Comparison of ENCODE assay signal across 9 cellular contexts in genomic region chr17:34542700-34543336, GRCh38. TPM values are rescaled to one million over a fixed set of nuclear protein-coding genes. Genes with fewer than 3 reads are reported as not detected.
A peak's percentile ranks its signal among the peaks of the same experiment; 100 is the strongest.
DNase-seq lines count a peak whose midpoint lies in the region; ATAC-seq, FAIRE-seq and TF ChIP-seq lines count a peak whose summit lies in the region.
"Had no signal": no experiment of that assay in that cellular context is flagged by ENCODE, and none has a peak within 500 bp of the region (broad histone marks: within the 10 kb centered on the region; RNA-seq: fewer than 3 reads in every experiment).

No MANE protein-coding gene starts in this region.

- BruUV-seq in HepG2 (replicated peaks; lab: Mats Ljungman, UMichigan) = no TSS peak

- TF ChIP-seq CTCF in heart left ventricle (IDR thresholded peaks at IDR 0.05) (peak; percentile 63 to 91 (median 79)), SU-DHL-6 (IDR thresholded peaks at IDR 0.05; ENCODE audit: insufficient read depth, low read length, poor library complexity, severe bottlenecking) (peak; percentile 95), ascending aorta (IDR thresholded peaks at IDR 0.05) (peak; percentile 47 to 62 (median 48)), HepG2 (CRISPR knock-in tag; IDR thresholded peaks at IDR 0.05) (peak; percentile 73)

- H3K4me1 ChIP-seq in heart left ventricle = no peaks in the 10 kb centered on the region
- H3K4me1 ChIP-seq in ascending aorta = no peaks in the 10 kb centered on the region
- no peaks in the 10 kb centered on the region for H3K4me1 ChIP-seq in HepG2 (ENCODE audit: insufficient read depth, low read length)

- H3K79me2 ChIP-seq in SU-DHL-6 (ENCODE audit: insufficient read depth, low read length) (no peaks in the 10 kb centered on the region), HepG2 (ENCODE audit: insufficient read depth, low read length) (no peaks in the 10 kb centered on the region)

- H3K36me3 ChIP-seq in heart left ventricle = no peaks in the 10 kb centered on the region
- H3K36me3 ChIP-seq in SU-DHL-6 (ENCODE audit: low read length) = no peaks in the 10 kb centered on the region
- H3K36me3 ChIP-seq in ascending aorta = no peaks in the 10 kb centered on the region
- H3K36me3 ChIP-seq in HepG2 (replicated peaks in 1 of 2; ENCODE audit: control insufficient read depth in 1 of 2, insufficient read depth in 2 of 2, low read length in 2 of 2) = no peaks in the 10 kb centered on the region

- CTCF ChIA-PET in HepG2 (lab: Yijun Ruan, JAX; ENCODE audit: low intra/inter-chr PET ratio, low total read pairs) = interaction anchor here (0.7 to 1.7 kb wide), 3 partner anchors 96 to 577 kb away, joined by 4 to 10 read pairs (median 5); partner anchors contain the start of gene RAD51D

- H3K4me2 ChIP-seq in SU-DHL-6 (ENCODE audit: low read depth, low read length, poor library complexity, severe bottlenecking) (no peak overlapping the region), HepG2 (ENCODE audit: low read depth, low read length) (no peak overlapping the region)

- no peak for TF ChIP-seq RAD21 in HepG2 (CRISPR knock-in tag; IDR thresholded peaks at IDR 0.05)

- POLR2A ChIA-PET in HepG2 (lab: Yijun Ruan, JAX) = no interaction called here

- H3K9me3 ChIP-seq in heart left ventricle (no peaks in the 10 kb centered on the region), SU-DHL-6 (ENCODE audit: insufficient read depth, low read length) (no peaks in the 10 kb centered on the region), ascending aorta (no peaks in the 10 kb centered on the region), HepG2 (ENCODE audit: low read length) (no peaks in the 10 kb centered on the region)

- H3K27ac ChIP-seq in heart left ventricle = no peak overlapping the region
- no peak overlapping the region for H3K27ac ChIP-seq in SU-DHL-6 (ENCODE audit: low read depth, low read length)
- no peak overlapping the region for H3K27ac ChIP-seq in ascending aorta
- no peak overlapping the region for H3K27ac ChIP-seq in HepG2 (ENCODE audit: extremely low read length, insufficient read depth, low read length)

- in situ Hi-C loops in HepG2 (cut with HindIII; ENCODE audit: extremely low pct_ligation_motif_present, low pct_unique_long_range_greater_than_20kb) = loop anchor here (25.0 kb wide), 1 partner anchor 344 kb away; no protein-coding TSS in a partner anchor

- H3K9me2 ChIP-seq in SU-DHL-6 (replicated peaks; ENCODE audit: insufficient read depth, low read length) = no peaks in the 10 kb centered on the region

- ATAC-seq in heart left ventricle (no peak), Right ventricle myocardium superior (ENCODE audit: poor library complexity) (no peak), HepG2 (no peak), GM21367 (IDR thresholded peaks at IDR 0.05; ENCODE audit: unreplicated experiment) (no peak)

- peak in 1 of 5 donors; percentile 44 for DNase-seq in heart left ventricle
- no peak for DNase-seq in Right ventricle myocardium superior
- no peak for DNase-seq in ascending aorta (ENCODE audit: low spot score in 2 of 2)
- no peak for DNase-seq in HepG2 (ENCODE audit: low spot score)
- peak; percentile 3 for DNase-seq in stimulated activated CD8-positive, alpha-beta memory T cell treated with anti-CD3 and anti-CD28 coated beads, Interleukin-15, amount 100 ng/mL, for 24 hours (ENCODE audit: low read depth)
- DNase-seq in foreskin melanocyte = no peak

- no peak for FAIRE-seq in HepG2 (lab: Jason Lieb, UNC)
- FAIRE-seq: endometrium had no signal

- intact Hi-C loops in heart left ventricle (cut with DNase I) (loop anchor here (2.0 to 10.0 kb wide), 9 partner anchors 92 to 999 kb away; partner anchors contain the start of genes RAD51D (in 5 of the 10) and FNDC8 (in 1 of the 10)), Right ventricle myocardium superior (cut with DNase I) (loop anchor here (5.0 kb wide), 2 partner anchors 94 to 579 kb away; partner anchors contain the start of gene FNDC8), ascending aorta (cut with DNase I) (loop anchor here (2.0 kb wide), 1 partner anchor 576 kb away; the partner anchor contains the start of gene RAD51D), HepG2 (cut with micrococcal nuclease; ENCODE audit: unreplicated experiment) (loop anchor here (1.0 kb wide), 1 partner anchor 95 kb away; no protein-coding TSS in a partner anchor)

- TF ChIP-seq EP300 in HepG2 (IDR thresholded peaks at IDR 0.05; ENCODE audit: low read depth in 2 of 2, low read length in 2 of 2) (no peak), HepG2 (CRISPR knock-in tag; IDR thresholded peaks at IDR 0.05; ENCODE audit: borderline replicate concordance) (no peak)

- H3K9ac ChIP-seq in SU-DHL-6 (ENCODE audit: low read length) (no peak overlapping the region), HepG2 (ENCODE audit: insufficient read depth, low read depth, low read length) (no peak overlapping the region)

- H3K27me3 ChIP-seq in heart left ventricle (peaks cover 0 to 58% (median 15%) of the 10 kb centered on the region in 9 donors), SU-DHL-6 (ENCODE audit: low read length) (no peaks in the 10 kb centered on the region), ascending aorta (no peaks in the 10 kb centered on the region), HepG2 (ENCODE audit: control insufficient read depth in 1 of 2, insufficient read depth in 2 of 2, low read length in 2 of 2) (peaks cover 1 to 3% of the 10 kb centered on the region in 2 experiments; a peak in 1 of 5 replicates)

- no peak for TF ChIP-seq POLR2A in heart left ventricle (IDR thresholded peaks at IDR 0.05)
- no peak for TF ChIP-seq POLR2A in HepG2 (IDR thresholded peaks at IDR 0.05; ENCODE audit: insufficient read depth in 1 of 2, low read depth in 2 of 2, low read length in 2 of 2)

- WGBS in heart left ventricle, 4 donors = 4 to 10% (median 8%) methylated on average over 8 of the region's 8 CpGs
- 0% methylated on average over 6 of the region's 8 CpGs for WGBS in HepG2 (ENCODE audit: low lambda C conversion rate)

- no peak overlapping the region for H3K4me3 ChIP-seq in heart left ventricle
- no peak overlapping the region for H3K4me3 ChIP-seq in SU-DHL-6 (ENCODE audit: insufficient read depth, low read length, poor library complexity, severe bottlenecking)
- H3K4me3 ChIP-seq in ascending aorta = no peak overlapping the region
- H3K4me3 ChIP-seq in HepG2 (replicated peaks in 1 of 3; ENCODE audit: insufficient read depth in 1 of 3, low read depth in 2 of 3, low read length in 3 of 3) = no peak overlapping the region

- H2AFZ ChIP-seq in SU-DHL-6 (ENCODE audit: low read depth, low read length, severe bottlenecking) = no peak overlapping the region
- H2AFZ ChIP-seq in HepG2 (ENCODE audit: low read length) = no peak overlapping the region

- H3F3A ChIP-seq in SU-DHL-6 (ENCODE audit: insufficient read depth) = no peaks in the 10 kb centered on the region

- H4K20me1 ChIP-seq in SU-DHL-6 (ENCODE audit: low read depth, low read length) (no peaks in the 10 kb centered on the region), HepG2 (ENCODE audit: insufficient read depth, low read length) (no peaks in the 10 kb centered on the region)

TF ChIP-seq in HepG2, 621 proteins besides CTCF, POLR2A, EP300 and RAD21:
- no peak for TF ChIP-seq PHF21A (CRISPR knock-in tag; IDR thresholded peaks at IDR 0.05)
- peak; percentile 68 for TF ChIP-seq STAG1 (CRISPR knock-in tag; IDR thresholded peaks at IDR 0.05)
- TF ChIP-seq RORA (CRISPR knock-in tag; IDR thresholded peaks at IDR 0.05) = no peak
- no peak for TF ChIP-seq ZEB1 (IDR thresholded peaks at IDR 0.05; ENCODE audit: insufficient replicate concordance, low read depth)
- TF ChIP-seq HNRNPLL (IDR thresholded peaks at IDR 0.05; ENCODE audit: low read depth, low read length, poor library complexity, severe bottlenecking) = no peak
- TF ChIP-seq ZNF501 (CRISPR knock-in tag; IDR thresholded peaks at IDR 0.05) = no peak
- peak; percentile 63 for TF ChIP-seq SMC3 (IDR thresholded peaks at IDR 0.05; ENCODE audit: low read length)
- TF ChIP-seq ZNF160 (CRISPR knock-in tag; IDR thresholded peaks at IDR 0.05) = no peak
- TF ChIP-seq ZKSCAN1 (IDR thresholded peaks at IDR 0.05; ENCODE audit: low read length) = peak; percentile 99
- no peak for TF ChIP-seq HOXA9 (CRISPR knock-in tag; IDR thresholded peaks at IDR 0.05; ENCODE audit: borderline replicate concordance)

RNA-seq across cellular contexts. Expression of gene TMEM132E, which starts 36.6 kb away (rescaled TPM):
- under 1 TPM in 2 of 9 donors, not detected in 7; 0.09 to 0.20 TPM for total RNA-seq in heart left ventricle
- under 1 TPM in 1 of 2 donors, not detected in 1; 0.04 TPM for polyA plus RNA-seq in heart left ventricle
- not detected for total RNA-seq in Right ventricle myocardium superior
- total RNA-seq in ascending aorta = not detected
- total RNA-seq in HepG2 (2016; rRNA removed; fragmentation: Illumina TruSeq; extraction: Trizol) = not detected in 2 replicates
- total RNA-seq in HepG2 (2016; cell fraction: cytosol; rRNA removed; fragmentation: Illumina TruSeq; extraction: Trizol; ENCODE audit: low read depth) = not detected in 2 replicates
- not detected in 2 replicates for total RNA-seq in HepG2 (2016; cell fraction: insoluble cytoplasmic fraction; rRNA removed; fragmentation: Illumina TruSeq; extraction: Trizol)
- not detected in 2 replicates for total RNA-seq in HepG2 (2016; cell fraction: membrane; rRNA removed; fragmentation: Illumina TruSeq; extraction: Trizol)
- not detected in 2 replicates for total RNA-seq in HepG2 (2016; cell fraction: nucleus; rRNA removed; fragmentation: Illumina TruSeq; extraction: Trizol)
- 0.01 TPM in 1 of 2 replicates, not detected in the other for polyA plus RNA-seq in HepG2 (2011; rRNA removed)
- polyA plus RNA-seq in HepG2 (2011; cell fraction: cytosol; rRNA removed) = not detected in 2 replicates
- not detected in 2 replicates for polyA plus RNA-seq in HepG2 (2011; cell fraction: nucleus; rRNA removed)
- polyA plus RNA-seq in HepG2 (2012) = not detected in 2 replicates
- not detected in 2 replicates for polyA plus RNA-seq in HepG2 (2016; cell fraction: cytosol; fragmentation: Illumina TruSeq; extraction: Trizol; ENCODE audit: low read depth)
- polyA plus RNA-seq in HepG2 (2016; cell fraction: insoluble cytoplasmic fraction; fragmentation: Illumina TruSeq; extraction: Trizol; ENCODE audit: low read depth) = not detected in 2 replicates
- not detected in 2 replicates for polyA plus RNA-seq in HepG2 (2016; cell fraction: membrane; fragmentation: Illumina TruSeq; extraction: Trizol; ENCODE audit: low read depth)
- not detected in 2 replicates for polyA plus RNA-seq in HepG2 (2016; cell fraction: nucleus; fragmentation: Illumina TruSeq; extraction: Trizol; ENCODE audit: insufficient read depth, low read depth)
- not detected in 2 replicates for polyA minus RNA-seq in HepG2 (2011; rRNA and poly(A)+ RNA removed; ENCODE audit: low replicate concordance)
- not detected in 2 replicates for polyA minus RNA-seq in HepG2 (2011; cell fraction: cytosol; rRNA and poly(A)+ RNA removed)
- polyA minus RNA-seq in HepG2 (2011; cell fraction: nucleus; rRNA and poly(A)+ RNA removed) = not detected in 2 replicates
